10 cellular contexts compared by ENCODE assay signal in the genomic region with DNA sequence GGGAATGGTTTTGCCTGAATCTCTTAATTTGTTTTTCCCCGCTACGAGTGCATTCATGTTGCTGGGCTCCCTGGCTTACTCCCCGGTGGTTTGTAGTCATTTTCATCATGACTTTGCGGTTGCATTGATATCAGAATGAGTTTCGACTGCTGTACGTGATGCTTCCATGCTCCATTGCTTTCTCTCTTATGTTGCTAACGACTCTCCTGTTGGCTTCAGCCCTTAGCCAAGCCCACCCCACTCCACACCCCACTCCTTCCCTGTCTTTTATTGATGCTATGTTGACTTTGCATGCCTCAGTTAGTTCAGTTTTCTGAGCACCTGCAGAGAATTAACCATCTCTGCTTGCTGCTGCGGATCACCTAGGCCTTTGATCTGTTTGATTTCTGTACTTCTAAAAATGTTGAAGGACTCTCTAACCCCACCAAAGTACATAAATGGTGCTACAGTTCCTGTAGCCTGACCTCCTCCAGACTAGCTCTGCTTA.
A peak's percentile ranks its signal among the peaks of the same experiment; 100 is the strongest.
DNase-seq lines count a peak whose midpoint lies in the region; ATAC-seq, FAIRE-seq and TF ChIP-seq lines count a peak whose summit lies in the region.
"Had no signal": no experiment of that assay in that cellular context is flagged by ENCODE, and none has a peak within 500 bp of the region (broad histone marks: within the 10 kb centered on the region; RNA-seq: fewer than 3 reads in every experiment).

No MANE protein-coding gene starts in this region.

- no peaks in the 10 kb centered on the region for H3K4me1 Mint-ChIP-seq in immature natural killer cell

- H3K27me3 ChIP-seq in gastrocnemius medialis (no peaks in the 10 kb centered on the region), SJCRH30 (no peaks in the 10 kb centered on the region)

- no peaks in the 10 kb centered on the region for H3K27me3 Mint-ChIP-seq in immature natural killer cell (ENCODE audit: low read depth in 3 of 3)
- H3K27me3 Mint-ChIP-seq: progenitor cell of endocrine pancreas had no signal

- H3K9me3 ChIP-seq in gastrocnemius medialis (no peaks in the 10 kb centered on the region), SJCRH30 (replicated peaks) (peaks cover 3% of the 10 kb centered on the region)

- in situ Hi-C loops in gastrocnemius medialis (cut with MboI; ENCODE audit: low sequenced_read_pairs in 4 of 4) = no loop called here

- TF ChIP-seq CTCF in gastrocnemius medialis (IDR thresholded peaks at IDR 0.05 in 4 of 5, conservative IDR thresholded peaks at IDR 0.05 in 1 of 5) = no peak

- no peak overlapping the region for H3K27ac ChIP-seq in gastrocnemius medialis
- H3K27ac ChIP-seq in SJCRH30 = no peak overlapping the region

- no peaks in the 10 kb centered on the region for H3K4me1 ChIP-seq in gastrocnemius medialis
- H3K4me1 ChIP-seq in SJCRH30 = no peaks in the 10 kb centered on the region

- no peak overlapping the region for H3K4me3 ChIP-seq in gastrocnemius medialis
- H3K4me3 ChIP-seq in SJCRH30 = no peak overlapping the region

- H3K9me3 Mint-ChIP-seq in immature natural killer cell = no peaks in the 10 kb centered on the region

- H3K27ac Mint-ChIP-seq in immature natural killer cell = peak overlapping the region in 1 of 6 donors; percentile 20

- H3K36me3 Mint-ChIP-seq in immature natural killer cell = peaks cover 0 to 6% (median 3%) of the 10 kb centered on the region in 3 donors

- no peak for TF ChIP-seq POLR2A in GM12892 (IDR thresholded peaks at IDR 0.05; ENCODE audit: low read depth, low read length)
- TF ChIP-seq POLR2A in gastrocnemius medialis (IDR thresholded peaks at IDR 0.05) = no peak

- DNase-seq in GM12892 (ENCODE audit: insufficient read length) = peak; percentile 38
- peak; percentile 96 for DNase-seq in SHP77 treated with DMSO at 0.1 percent for 48 hours (lab: John Stamatoyannopoulos, UW)
- no peak for DNase-seq in immature natural killer cell
- no peak for DNase-seq in gastrocnemius medialis
- DNase-seq in cerebellar cortex (ENCODE audit: low spot score) = no peak
- DNase-seq in SJCRH30 = no peak
- DNase-seq: COR-L47 had no signal

- H3K36me3 ChIP-seq in gastrocnemius medialis = no peaks in the 10 kb centered on the region
- H3K36me3 ChIP-seq in SJCRH30 = no peaks in the 10 kb centered on the region

- ATAC-seq in GM21576 (IDR thresholded peaks at IDR 0.05; ENCODE audit: unreplicated experiment) = peak; percentile 82
- ATAC-seq in HG03521 (IDR thresholded peaks at IDR 0.05; ENCODE audit: unreplicated experiment) = peak; percentile 82
- ATAC-seq in gastrocnemius medialis = no peak

- no peak overlapping the region for H3K4me3 Mint-ChIP-seq in immature natural killer cell

- FAIRE-seq in GM12892 (lab: Jason Lieb, UNC) = peak; percentile 98

- intact Hi-C loops in gastrocnemius medialis (cut with DNase I; ENCODE audit: low total_unique reads) = no loop called here

Comparison
In these comparisons a context has a peak if more than half of its experiments do, and no peak if none do; other contexts are left out.
1. DNase-seq: peak in GM12892 (single experiment) and SHP77 treated with DMSO at 0.1 percent for 48 hours (single experiment); none in immature natural killer cell (0 of 3), gastrocnemius medialis (0 of 2), cerebellar cortex (single experiment) and SJCRH30 (0 of 2).
2. ATAC-seq: peak in GM21576 (single experiment) and HG03521 (single experiment); none in gastrocnemius medialis (0 of 2).